29 cellular contexts compared by ENCODE assay signal in the genomic region with DNA sequence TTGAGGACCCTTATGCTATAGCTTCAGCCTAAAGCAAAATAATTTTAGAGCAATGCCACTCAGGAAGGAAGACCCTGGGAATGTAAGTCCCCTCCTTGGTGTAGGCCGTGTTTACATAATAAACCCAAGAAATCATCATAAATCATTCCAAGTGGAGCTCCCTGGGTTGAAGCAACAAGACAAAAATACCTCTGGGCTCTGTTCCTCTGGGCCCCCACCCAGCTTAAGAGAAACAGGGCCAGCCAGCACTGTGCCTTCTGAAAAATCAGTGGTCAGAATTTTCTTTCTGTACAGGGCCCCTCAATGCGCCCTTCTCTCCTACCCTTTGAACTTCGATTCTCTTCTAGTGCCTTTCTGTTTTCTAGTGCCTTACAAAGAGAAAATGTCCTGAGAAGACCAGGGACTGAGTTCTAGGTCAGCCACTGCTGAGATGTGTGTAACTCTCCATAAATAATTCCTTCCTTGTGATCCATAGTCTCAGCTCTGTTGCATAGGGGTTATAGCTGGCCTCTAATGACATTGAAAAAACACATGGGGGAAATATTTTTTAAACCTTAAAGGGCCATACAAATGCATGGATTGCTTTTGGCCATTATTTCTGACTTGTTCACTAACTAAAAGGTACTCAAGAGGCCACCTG.
"Had no signal": no experiment of that assay in that cellular context is flagged by ENCODE, and none has a peak within 500 bp of the region (broad histone marks: within the 10 kb centered on the region; RNA-seq: fewer than 3 reads in every experiment).

No MANE protein-coding gene starts in this region.

- H3K27ac ChIP-seq: breast epithelium had no signal

- H3K4me3 Mint-ChIP-seq: activated CD4-positive, alpha-beta T cell treated with anti-CD3 and anti-CD28 coated beads, Interleukin-2, amount 10 ng/mL, durations not matched to agents 7 days and 5 days; activated CD8-positive, alpha-beta T cell treated with anti-CD3 and anti-CD28 coated beads for 36 hours; activated naive CD4-positive, alpha-beta T cell treated with anti-CD3 and anti-CD28 coated beads, Interleukin-2, amount 10 ng/mL, durations not matched to agents 7 days and 5 days; activated naive CD8-positive, alpha-beta T cell treated with anti-CD3 and anti-CD28 coated beads for 36 hours; activated T-cell treated with anti-CD3 and anti-CD28 coated beads, Interleukin-2, amount 50 U/mL, for 72 hours; IgD-negative memory B cell; T-helper 1 cell treated with Interleukin-12 subunit alpha and Interleukin-12 subunit beta and Interleukin-4 antibody, amounts not matched to agents 30 μg/mL and 1 μg/mL, for 36 hours; WTC11 had no signal

- ATAC-seq: activated CD8-positive, alpha-beta T cell treated with anti-CD3 and anti-CD28 coated beads for 36 hours; activated T-cell treated with anti-CD3 and anti-CD28 coated beads, Interleukin-2, amount 50 U/mL, for 72 hours; Panc1; WTC11 had no signal

- H3K4me1 ChIP-seq: breast epithelium had no signal

- H3K36me3 Mint-ChIP-seq: activated naive CD4-positive, alpha-beta T cell treated with anti-CD3 and anti-CD28 coated beads, Interleukin-2, amount 10 ng/mL, durations not matched to agents 7 days and 5 days; activated naive CD8-positive, alpha-beta T cell treated with anti-CD3 and anti-CD28 coated beads for 36 hours; WTC11 had no signal

- H3K4me3 ChIP-seq: breast epithelium, MG63 had no signal

- H3K9me3 ChIP-seq: breast epithelium, MG63 had no signal

- H3K4me1 Mint-ChIP-seq: activated CD4-positive, alpha-beta T cell treated with anti-CD3 and anti-CD28 coated beads, Interleukin-2, amount 10 ng/mL, durations not matched to agents 7 days and 5 days; activated naive CD4-positive, alpha-beta T cell treated with anti-CD3 and anti-CD28 coated beads, Interleukin-2, amount 10 ng/mL, durations not matched to agents 7 days and 5 days; activated naive CD8-positive, alpha-beta T cell treated with anti-CD3 and anti-CD28 coated beads for 36 hours had no signal

- H3K9me3 Mint-ChIP-seq: activated CD4-positive, alpha-beta T cell treated with anti-CD3 and anti-CD28 coated beads, Interleukin-2, amount 10 ng/mL, durations not matched to agents 7 days and 5 days; activated CD8-positive, alpha-beta T cell treated with anti-CD3 and anti-CD28 coated beads for 36 hours; activated naive CD4-positive, alpha-beta T cell treated with anti-CD3 and anti-CD28 coated beads, Interleukin-2, amount 10 ng/mL, durations not matched to agents 7 days and 5 days; activated naive CD8-positive, alpha-beta T cell treated with anti-CD3 and anti-CD28 coated beads for 36 hours; activated T-cell treated with anti-CD3 and anti-CD28 coated beads, Interleukin-2, amount 50 U/mL, for 72 hours; activated T-helper 2 cell treated with anti-CD3 and anti-CD28 coated beads, Interferon-gamma antibody, Interleukin-2, Interleukin-4, amounts not matched to agents 10 μg/mL and 5 μg/mL and 100 μg/mL, durations not matched to agents 14 hours and 24 hours and 36 hours; IgD-negative memory B cell; T-helper 1 cell treated with Interleukin-12 subunit alpha and Interleukin-12 subunit beta and Interleukin-4 antibody, amounts not matched to agents 30 μg/mL and 1 μg/mL, for 36 hours had no signal

- DNase-seq: activated CD4-positive, alpha-beta T cell treated with anti-CD3 and anti-CD28 coated beads, Interleukin-2, amount 10 ng/mL, durations not matched to agents 7 days and 5 days; activated CD8-positive, alpha-beta memory T cell treated with anti-CD3 and anti-CD28 coated beads, Interleukin-2, amount 50 U/mL, for 4 hours; activated CD8-positive, alpha-beta T cell treated with anti-CD3 and anti-CD28 coated beads for 36 hours; activated gamma-delta T cell treated with Interleukin-2 at 50 U/mL for 16 hours; activated naive CD4-positive, alpha-beta T cell treated with anti-CD3 and anti-CD28 coated beads, Interleukin-2, amount 10 ng/mL, durations not matched to agents 7 days and 5 days; activated naive CD8-positive, alpha-beta T cell treated with anti-CD3 and anti-CD28 coated beads for 36 hours; activated T-cell treated with anti-CD3 and anti-CD28 coated beads, Interleukin-2, amount 50 U/mL, for 72 hours; anterior cingulate cortex; caudate nucleus; KG1; NCI-H1105 treated with DMSO at 0.1 percent for 48 hours; NCI-H1930; NCI-H2171; NCI-H2227 treated with DMSO at 0.1 percent for 48 hours; NCI-H446 treated with DMSO at 0.1 percent for 48 hours; NCI-H524 treated with DMSO at 0.1 percent for 48 hours; NCI-H82; NK-92 treated with Interleukin-12 subunit alpha and Interleukin-12 subunit beta, amount 100 ng/mL, for 24 hours; OCI-M1; Right ventricle myocardium superior; RPMI8226; T-helper 9 cell had no signal

- H3K36me3 ChIP-seq: breast epithelium, MG63 had no signal

- H3K27me3 Mint-ChIP-seq: IgD-negative memory B cell had no signal

- H3K27ac Mint-ChIP-seq: activated CD4-positive, alpha-beta T cell treated with anti-CD3 and anti-CD28 coated beads, Interleukin-2, amount 10 ng/mL, durations not matched to agents 7 days and 5 days; activated CD8-positive, alpha-beta T cell treated with anti-CD3 and anti-CD28 coated beads for 36 hours; activated naive CD4-positive, alpha-beta T cell treated with anti-CD3 and anti-CD28 coated beads, Interleukin-2, amount 10 ng/mL, durations not matched to agents 7 days and 5 days; activated naive CD8-positive, alpha-beta T cell treated with anti-CD3 and anti-CD28 coated beads for 36 hours; activated T-cell treated with anti-CD3 and anti-CD28 coated beads, Interleukin-2, amount 50 U/mL, for 72 hours; activated T-helper 2 cell treated with anti-CD3 and anti-CD28 coated beads, Interferon-gamma antibody, Interleukin-2, Interleukin-4, amounts not matched to agents 10 μg/mL and 5 μg/mL and 100 μg/mL, durations not matched to agents 14 hours and 24 hours and 36 hours; T-helper 1 cell treated with Interleukin-12 subunit alpha and Interleukin-12 subunit beta and Interleukin-4 antibody, amounts not matched to agents 30 μg/mL and 1 μg/mL, for 36 hours; WTC11 had no signal

- H3K27me3 ChIP-seq: breast epithelium, MG63 had no signal
